8 cellular contexts compared by ENCODE assay signal in the genomic region with DNA sequence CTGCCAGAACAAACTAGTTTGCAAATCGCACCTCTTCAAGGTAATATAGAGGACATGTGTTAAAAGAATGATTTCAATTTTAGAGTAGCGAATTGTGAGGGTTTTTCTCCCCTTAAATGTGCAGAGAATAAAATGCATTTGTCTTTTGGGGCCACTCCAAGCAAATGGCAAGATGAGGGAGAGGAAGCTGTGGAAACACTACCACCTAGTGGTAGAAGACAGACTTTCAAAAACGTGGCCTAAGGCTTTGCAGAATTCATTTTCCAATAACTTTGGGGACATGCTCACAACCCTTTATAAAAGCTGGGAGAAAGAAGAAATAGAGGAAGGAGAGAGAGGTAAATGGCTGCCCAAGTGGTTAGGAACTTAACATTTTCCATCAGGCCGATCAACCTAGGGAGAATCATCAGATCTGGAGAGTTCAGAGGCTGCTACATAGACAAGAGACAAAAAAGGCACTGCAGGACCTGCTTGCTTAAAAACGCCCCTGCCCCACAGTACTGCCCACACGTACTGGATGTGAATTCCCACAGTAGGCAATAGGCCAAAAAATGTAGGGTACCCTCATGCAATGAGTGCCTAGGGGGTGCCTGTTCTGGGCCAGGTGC. TPM values are rescaled to one million over a fixed set of nuclear protein-coding genes. Genes with fewer than 3 reads are reported as not detected.
A peak's percentile ranks its signal among the peaks of the same experiment; 100 is the strongest.
DNase-seq lines count a peak whose midpoint lies in the region; ATAC-seq, FAIRE-seq and TF ChIP-seq lines count a peak whose summit lies in the region.

No MANE protein-coding gene starts in this region.

- peak; percentile 94 for FAIRE-seq in GM19239 (lab: Jason Lieb, UNC)

- peaks cover 2% of the 10 kb centered on the region for H3K9me3 ChIP-seq in WERI-Rb-1 (ENCODE audit: severe bottlenecking)
- H3K9me3 ChIP-seq in gastroesophageal sphincter = no peaks in the 10 kb centered on the region
- H3K9me3 ChIP-seq in ovary = no peaks in the 10 kb centered on the region
- H3K9me3 ChIP-seq in aorta (ENCODE audit: control insufficient read depth, low read length) = no peaks in the 10 kb centered on the region

- peak; percentile 78 for TF ChIP-seq CTCF in WERI-Rb-1 (IDR thresholded peaks at IDR 0.05; ENCODE audit: low read depth, low read length)
- TF ChIP-seq CTCF in gastroesophageal sphincter (IDR thresholded peaks at IDR 0.05) = peak; percentile 76 to 88 (median 86)
- peak in 2 of 3 donors; percentile 60 to 66 for TF ChIP-seq CTCF in ovary (IDR thresholded peaks at IDR 0.05)

- TF ChIP-seq EP300 in gastroesophageal sphincter (IDR thresholded peaks at IDR 0.05) (no peak), ovary (IDR thresholded peaks at IDR 0.05) (no peak)

- 2 to 3% methylated on average over 4 to 6 of the region's 6 CpGs for WGBS in gastroesophageal sphincter (ENCODE audit: low coverage in 1 of 2), 2 donors
- 7 to 13% (median 9%) methylated on average over 6 of the region's 6 CpGs for WGBS in ovary, 3 donors
- 9% methylated on average over 6 of the region's 6 CpGs for WGBS in aorta, 2 donors

- no peak overlapping the region for H3K27ac ChIP-seq in WERI-Rb-1
- no peak overlapping the region for H3K27ac ChIP-seq in gastroesophageal sphincter
- H3K27ac ChIP-seq in ovary = no peak overlapping the region
- no peak overlapping the region for H3K27ac ChIP-seq in aorta (ENCODE audit: low read depth in 1 of 2, low read length in 2 of 2)

- H3K36me3 ChIP-seq in WERI-Rb-1 (no peaks in the 10 kb centered on the region), gastroesophageal sphincter (no peaks in the 10 kb centered on the region), ovary (no peaks in the 10 kb centered on the region), aorta (ENCODE audit: control insufficient read depth in 1 of 2, insufficient read depth in 2 of 2, low read length in 1 of 2) (no peaks in the 10 kb centered on the region)

- ATAC-seq in gastroesophageal sphincter (peak; percentile 67), HG03520 (IDR thresholded peaks at IDR 0.05; ENCODE audit: unreplicated experiment) (no peak), aorta (ENCODE audit: low FRiP score) (no peak)

- peak; percentile 33 for DNase-seq in COR-L47 (lab: John Stamatoyannopoulos, UW)
- DNase-seq in GM19239 (ENCODE audit: insufficient read length, low spot score) = peak; percentile 52
- DNase-seq in NCI-H2107 (lab: John Stamatoyannopoulos, UW) = peak; percentile 27
- DNase-seq in WERI-Rb-1 = peak; percentile 35
- no peak for DNase-seq in ovary
- DNase-seq in aorta = no peak

- intact Hi-C loops in ovary (cut with DNase I) = loop anchor here in 2 of 4 donors (5.0 to 10.0 kb wide), 2 partner anchors 706 to 708 kb away; no protein-coding TSS in a partner anchor
- intact Hi-C loops in aorta (cut with DNase I) = no loop called here

- H3K27me3 ChIP-seq in WERI-Rb-1 (ENCODE audit: insufficient read depth, low read depth, severe bottlenecking) (peaks cover 26% of the 10 kb centered on the region), gastroesophageal sphincter (peaks cover 24% of the 10 kb centered on the region), ovary (no peaks in the 10 kb centered on the region), aorta (ENCODE audit: control insufficient read depth in 1 of 2, insufficient read depth in 2 of 2, low read length in 1 of 2) (peaks cover 0 to 2% of the 10 kb centered on the region in 2 donors)

- H3K4me1 ChIP-seq in gastroesophageal sphincter = no peaks in the 10 kb centered on the region
- no peaks in the 10 kb centered on the region for H3K4me1 ChIP-seq in ovary (ENCODE audit: insufficient read depth)
- no peaks in the 10 kb centered on the region for H3K4me1 ChIP-seq in aorta (ENCODE audit: control insufficient read depth in 1 of 2, insufficient read depth in 2 of 2, low read length in 2 of 2)

- H3K4me3 ChIP-seq in WERI-Rb-1 (ENCODE audit: low read depth, low read length) (no peak overlapping the region), gastroesophageal sphincter (no peak overlapping the region), ovary (no peak overlapping the region), aorta (ENCODE audit: low read length in 2 of 2) (no peak overlapping the region)

- TF ChIP-seq POLR2A in gastroesophageal sphincter (IDR thresholded peaks at IDR 0.05) = no peak
- no peak for TF ChIP-seq POLR2A in ovary (IDR thresholded peaks at IDR 0.05)

RNA-seq across cellular contexts. Expression of a gene that starts 15.7 kb away (rescaled TPM):
- total RNA-seq in gastroesophageal sphincter (10 to 100 TPM; 32.1 to 58.6 (median 42.2) TPM), ovary (10 to 100 TPM in 4 of 7 donors, 1 to 10 TPM in 3; 8.7 to 13.3 (median 10.0) TPM), aorta (10 to 100 TPM; 52.3 to 99.9 TPM)
- polyA plus RNA-seq in ovary (10 to 100 TPM in 1 of 2 donors, 1 to 10 TPM in 1; 8.6 to 26.7 TPM), aorta (10 to 100 TPM; 24.4 to 28.7 TPM)

RNA-seq across cellular contexts. Expression of a gene that starts 38.2 kb away (rescaled TPM):
- total RNA-seq in gastroesophageal sphincter (1 to 10 TPM in 1 of 4 donors, under 1 TPM in 3; 0.54 to 4.6 (median 0.66) TPM), ovary (10 to 100 TPM in 2 of 7 donors, 1 to 10 TPM in 5; 1.0 to 12.2 (median 4.1) TPM), aorta (1 to 10 TPM; 3.0 to 7.7 TPM)
- polyA plus RNA-seq in ovary (1 to 10 TPM; 5.9 to 6.8 TPM), aorta (1 to 10 TPM; 1.4 to 2.3 TPM)

Comparison
In these comparisons a context has a peak if more than half of its experiments do, and no peak if none do; other contexts are left out.
1. DNase-seq: peak in COR-L47 (single experiment), GM19239 (single experiment), NCI-H2107 (single experiment) and WERI-Rb-1 (single experiment); none in ovary (0 of 5) and aorta (0 of 2).
2. Peak in every context shown above with its lines, with median percentiles within 50 percentile points of each other: CTCF ChIP-seq.